Comparison of ENCODE assay signal across 2 cellular contexts in the genomic region with DNA sequence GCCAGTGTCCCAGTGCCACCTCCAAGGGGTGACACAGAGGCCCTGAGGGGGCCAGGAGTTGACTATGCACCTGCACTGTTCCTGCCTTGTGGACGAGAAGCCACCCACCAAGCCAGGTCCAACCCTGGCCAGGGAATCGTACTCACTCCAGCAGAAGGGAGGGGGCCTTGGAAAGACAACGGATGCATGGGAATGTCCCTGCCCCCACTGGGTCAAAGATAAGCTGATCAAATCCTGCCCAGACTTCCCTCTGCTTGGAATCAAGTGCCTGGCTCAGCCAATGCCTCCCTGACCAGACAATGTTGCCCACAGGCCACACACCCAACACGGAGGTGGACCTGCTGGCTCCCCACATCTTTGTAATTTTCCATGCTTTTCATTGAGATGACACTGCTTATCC.
TF ChIP-seq lines count a peak whose summit lies in the region.

No MANE protein-coding gene starts in this region.

TF ChIP-seq in SK-N-SH, 30 proteins besides CTCF, POLR2A, EP300 and RAD21:
- TF ChIP-seq RCOR1 (IDR thresholded peaks at IDR 0.05; ENCODE audit: low read length), result 0 out of 2 replicates have a peak, but pooled peaks have one; percentile 31
- TF ChIP-seq POLR2AphosphoS5 (IDR thresholded peaks at IDR 0.05; ENCODE audit: low read depth, low read length), result no peak

TF ChIP-seq in SK-N-SH treated with all-trans-retinoic acid at 6 μM for 48 hours, 23 proteins besides CTCF, POLR2A, EP300 and RAD21:
- TF ChIP-seq, protein P1, sequence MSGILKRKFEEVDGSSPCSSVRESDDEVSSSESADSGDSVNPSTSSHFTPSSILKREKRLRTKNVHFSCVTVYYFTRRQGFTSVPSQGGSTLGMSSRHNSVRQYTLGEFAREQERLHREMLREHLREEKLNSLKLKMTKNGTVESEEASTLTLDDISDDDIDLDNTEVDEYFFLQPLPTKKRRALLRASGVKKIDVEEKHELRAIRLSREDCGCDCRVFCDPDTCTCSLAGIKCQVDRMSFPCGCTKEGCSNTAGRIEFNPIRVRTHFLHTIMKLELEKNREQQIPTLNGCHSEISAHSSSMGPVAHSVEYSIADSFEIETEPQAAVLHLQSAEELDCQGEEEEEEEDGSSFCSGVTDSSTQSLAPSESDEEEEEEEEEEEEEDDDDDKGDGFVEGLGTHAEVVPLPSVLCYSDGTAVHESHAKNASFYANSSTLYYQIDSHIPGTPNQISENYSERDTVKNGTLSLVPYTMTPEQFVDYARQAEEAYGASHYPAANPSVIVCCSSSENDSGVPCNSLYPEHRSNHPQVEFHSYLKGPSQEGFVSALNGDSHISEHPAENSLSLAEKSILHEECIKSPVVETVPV (CRISPR knock-in tag; IDR thresholded peaks at IDR 0.05), result no peak
- TF ChIP-seq ZFP30 (CRISPR knock-in tag; IDR thresholded peaks at IDR 0.05) (no peak), TCF4 (CRISPR knock-in tag; IDR thresholded peaks at IDR 0.05; ENCODE audit: borderline replicate concordance) (no peak), ESRRG (CRISPR knock-in tag; IDR thresholded peaks at IDR 0.05) (no peak), ZC3H10 (CRISPR knock-in tag; IDR thresholded peaks at IDR 0.05) (no peak), OSR1 (CRISPR knock-in tag; IDR thresholded peaks at IDR 0.05) (no peak), ZNF8 (CRISPR knock-in tag; IDR thresholded peaks at IDR 0.05) (no peak), CSDC2 (CRISPR knock-in tag; IDR thresholded peaks at IDR 0.05) (no peak), TOX (CRISPR knock-in tag; IDR thresholded peaks at IDR 0.05; ENCODE audit: borderline replicate concordance) (no peak), PPARA (CRISPR knock-in tag; IDR thresholded peaks at IDR 0.05; ENCODE audit: borderline replicate concordance) (no peak), GLIS3 (CRISPR knock-in tag; IDR thresholded peaks at IDR 0.05) (no peak), ZNF565 (CRISPR knock-in tag; conservative IDR thresholded peaks at IDR 0.05; ENCODE audit: low read depth) (no peak), RARB (CRISPR knock-in tag; IDR thresholded peaks at IDR 0.05) (no peak), ARNTL (CRISPR knock-in tag; IDR thresholded peaks at IDR 0.05; ENCODE audit: borderline replicate concordance, low read depth) (no peak), ZNF70 (CRISPR knock-in tag; IDR thresholded peaks at IDR 0.05) (no peak), ZFP3 (CRISPR knock-in tag; IDR thresholded peaks at IDR 0.05) (no peak)
- TF ChIP-seq, protein P2, sequence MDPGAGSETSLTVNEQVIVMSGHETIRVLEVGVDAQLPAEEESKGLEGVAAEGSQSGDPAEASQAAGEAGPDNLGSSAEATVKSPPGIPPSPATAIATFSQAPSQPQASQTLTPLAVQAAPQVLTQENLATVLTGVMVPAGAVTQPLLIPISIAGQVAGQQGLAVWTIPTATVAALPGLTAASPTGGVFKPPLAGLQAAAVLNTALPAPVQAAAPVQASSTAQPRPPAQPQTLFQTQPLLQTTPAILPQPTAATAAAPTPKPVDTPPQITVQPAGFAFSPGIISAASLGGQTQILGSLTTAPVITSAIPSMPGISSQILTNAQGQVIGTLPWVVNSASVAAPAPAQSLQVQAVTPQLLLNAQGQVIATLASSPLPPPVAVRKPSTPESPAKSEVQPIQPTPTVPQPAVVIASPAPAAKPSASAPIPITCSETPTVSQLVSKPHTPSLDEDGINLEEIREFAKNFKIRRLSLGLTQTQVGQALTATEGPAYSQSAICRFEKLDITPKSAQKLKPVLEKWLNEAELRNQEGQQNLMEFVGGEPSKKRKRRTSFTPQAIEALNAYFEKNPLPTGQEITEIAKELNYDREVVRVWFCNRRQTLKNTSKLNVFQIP (CRISPR knock-in tag; IDR thresholded peaks at IDR 0.05; ENCODE audit: borderline replicate concordance, low read depth), result no peak
- TF ChIP-seq, protein P3, sequence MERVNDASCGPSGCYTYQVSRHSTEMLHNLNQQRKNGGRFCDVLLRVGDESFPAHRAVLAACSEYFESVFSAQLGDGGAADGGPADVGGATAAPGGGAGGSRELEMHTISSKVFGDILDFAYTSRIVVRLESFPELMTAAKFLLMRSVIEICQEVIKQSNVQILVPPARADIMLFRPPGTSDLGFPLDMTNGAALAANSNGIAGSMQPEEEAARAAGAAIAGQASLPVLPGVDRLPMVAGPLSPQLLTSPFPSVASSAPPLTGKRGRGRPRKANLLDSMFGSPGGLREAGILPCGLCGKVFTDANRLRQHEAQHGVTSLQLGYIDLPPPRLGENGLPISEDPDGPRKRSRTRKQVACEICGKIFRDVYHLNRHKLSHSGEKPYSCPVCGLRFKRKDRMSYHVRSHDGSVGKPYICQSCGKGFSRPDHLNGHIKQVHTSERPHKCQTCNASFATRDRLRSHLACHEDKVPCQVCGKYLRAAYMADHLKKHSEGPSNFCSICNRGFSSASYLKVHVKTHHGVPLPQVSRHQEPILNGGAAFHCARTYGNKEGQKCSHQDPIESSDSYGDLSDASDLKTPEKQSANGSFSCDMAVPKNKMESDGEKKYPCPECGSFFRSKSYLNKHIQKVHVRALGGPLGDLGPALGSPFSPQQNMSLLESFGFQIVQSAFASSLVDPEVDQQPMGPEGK (CRISPR knock-in tag; IDR thresholded peaks at IDR 0.05; ENCODE audit: borderline replicate concordance), result no peak
- TF ChIP-seq, protein P4, sequence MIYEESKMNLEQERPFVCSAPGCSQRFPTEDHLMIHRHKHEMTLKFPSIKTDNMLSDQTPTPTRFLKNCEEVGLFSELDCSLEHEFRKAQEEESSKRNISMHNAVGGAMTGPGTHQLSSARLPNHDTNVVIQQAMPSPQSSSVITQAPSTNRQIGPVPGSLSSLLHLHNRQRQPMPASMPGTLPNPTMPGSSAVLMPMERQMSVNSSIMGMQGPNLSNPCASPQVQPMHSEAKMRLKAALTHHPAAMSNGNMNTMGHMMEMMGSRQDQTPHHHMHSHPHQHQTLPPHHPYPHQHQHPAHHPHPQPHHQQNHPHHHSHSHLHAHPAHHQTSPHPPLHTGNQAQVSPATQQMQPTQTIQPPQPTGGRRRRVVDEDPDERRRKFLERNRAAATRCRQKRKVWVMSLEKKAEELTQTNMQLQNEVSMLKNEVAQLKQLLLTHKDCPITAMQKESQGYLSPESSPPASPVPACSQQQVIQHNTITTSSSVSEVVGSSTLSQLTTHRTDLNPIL (CRISPR knock-in tag; IDR thresholded peaks at IDR 0.05; ENCODE audit: low read depth), result no peak
- TF ChIP-seq, protein P5, sequence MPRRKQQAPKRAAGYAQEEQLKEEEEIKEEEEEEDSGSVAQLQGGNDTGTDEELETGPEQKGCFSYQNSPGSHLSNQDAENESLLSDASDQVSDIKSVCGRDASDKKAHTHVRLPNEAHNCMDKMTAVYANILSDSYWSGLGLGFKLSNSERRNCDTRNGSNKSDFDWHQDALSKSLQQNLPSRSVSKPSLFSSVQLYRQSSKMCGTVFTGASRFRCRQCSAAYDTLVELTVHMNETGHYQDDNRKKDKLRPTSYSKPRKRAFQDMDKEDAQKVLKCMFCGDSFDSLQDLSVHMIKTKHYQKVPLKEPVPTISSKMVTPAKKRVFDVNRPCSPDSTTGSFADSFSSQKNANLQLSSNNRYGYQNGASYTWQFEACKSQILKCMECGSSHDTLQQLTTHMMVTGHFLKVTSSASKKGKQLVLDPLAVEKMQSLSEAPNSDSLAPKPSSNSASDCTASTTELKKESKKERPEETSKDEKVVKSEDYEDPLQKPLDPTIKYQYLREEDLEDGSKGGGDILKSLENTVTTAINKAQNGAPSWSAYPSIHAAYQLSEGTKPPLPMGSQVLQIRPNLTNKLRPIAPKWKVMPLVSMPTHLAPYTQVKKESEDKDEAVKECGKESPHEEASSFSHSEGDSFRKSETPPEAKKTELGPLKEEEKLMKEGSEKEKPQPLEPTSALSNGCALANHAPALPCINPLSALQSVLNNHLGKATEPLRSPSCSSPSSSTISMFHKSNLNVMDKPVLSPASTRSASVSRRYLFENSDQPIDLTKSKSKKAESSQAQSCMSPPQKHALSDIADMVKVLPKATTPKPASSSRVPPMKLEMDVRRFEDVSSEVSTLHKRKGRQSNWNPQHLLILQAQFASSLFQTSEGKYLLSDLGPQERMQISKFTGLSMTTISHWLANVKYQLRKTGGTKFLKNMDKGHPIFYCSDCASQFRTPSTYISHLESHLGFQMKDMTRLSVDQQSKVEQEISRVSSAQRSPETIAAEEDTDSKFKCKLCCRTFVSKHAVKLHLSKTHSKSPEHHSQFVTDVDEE (CRISPR knock-in tag; IDR thresholded peaks at IDR 0.05), result no peak
